Comparison of ENCODE assay signal across 1 cellular context in the genomic region with DNA sequence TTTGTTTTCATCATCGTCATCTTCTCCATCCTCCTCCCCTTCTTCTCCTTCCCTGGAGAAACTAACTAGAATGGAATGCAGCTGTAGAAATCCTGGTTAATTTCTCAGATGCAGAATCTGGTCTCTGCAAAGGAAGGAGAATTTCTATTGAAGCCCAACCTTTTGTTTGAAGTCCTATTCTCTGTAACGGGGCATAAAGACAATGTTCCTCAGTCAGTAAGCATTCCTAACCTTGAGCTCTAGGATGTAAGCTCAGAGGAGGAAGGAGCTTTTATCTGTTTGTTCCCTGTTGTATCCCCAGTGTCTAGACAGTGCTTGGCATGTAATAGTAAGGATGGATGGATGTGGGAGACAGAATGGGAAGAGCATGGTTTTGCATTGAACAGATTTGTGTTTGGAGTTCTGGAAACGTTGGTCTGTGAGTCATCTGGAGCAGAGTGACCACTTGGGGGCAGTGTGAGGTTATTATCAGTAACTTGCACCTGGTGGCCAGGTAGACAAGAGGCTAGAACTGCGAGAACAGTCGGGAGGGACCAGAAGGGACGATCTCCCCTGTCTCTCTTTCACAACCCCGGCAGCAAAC.
TF ChIP-seq lines count a peak whose summit lies in the region.

No MANE protein-coding gene starts in this region.

TF ChIP-seq in K562, 482 proteins besides CTCF, POLR2A, EP300 and RAD21 (continued from another document):
- TF ChIP-seq, protein P1, sequence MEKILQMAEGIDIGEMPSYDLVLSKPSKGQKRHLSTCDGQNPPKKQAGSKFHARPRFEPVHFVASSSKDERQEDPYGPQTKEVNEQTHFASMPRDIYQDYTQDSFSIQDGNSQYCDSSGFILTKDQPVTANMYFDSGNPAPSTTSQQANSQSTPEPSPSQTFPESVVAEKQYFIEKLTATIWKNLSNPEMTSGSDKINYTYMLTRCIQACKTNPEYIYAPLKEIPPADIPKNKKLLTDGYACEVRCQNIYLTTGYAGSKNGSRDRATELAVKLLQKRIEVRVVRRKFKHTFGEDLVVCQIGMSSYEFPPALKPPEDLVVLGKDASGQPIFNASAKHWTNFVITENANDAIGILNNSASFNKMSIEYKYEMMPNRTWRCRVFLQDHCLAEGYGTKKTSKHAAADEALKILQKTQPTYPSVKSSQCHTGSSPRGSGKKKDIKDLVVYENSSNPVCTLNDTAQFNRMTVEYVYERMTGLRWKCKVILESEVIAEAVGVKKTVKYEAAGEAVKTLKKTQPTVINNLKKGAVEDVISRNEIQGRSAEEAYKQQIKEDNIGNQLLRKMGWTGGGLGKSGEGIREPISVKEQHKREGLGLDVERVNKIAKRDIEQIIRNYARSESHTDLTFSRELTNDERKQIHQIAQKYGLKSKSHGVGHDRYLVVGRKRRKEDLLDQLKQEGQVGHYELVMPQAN (IDR thresholded peaks at IDR 0.05; ENCODE audit: borderline replicate concordance), result no peak
- TF ChIP-seq POU5F1 (IDR thresholded peaks at IDR 0.05; ENCODE audit: borderline replicate concordance, low read depth, low read length, partially characterized antibody) (no peak), XRCC4 (IDR thresholded peaks at IDR 0.05; ENCODE audit: extremely low read depth, insufficient read depth, insufficient read length) (no peak), TFAM (CRISPR knock-in tag; conservative IDR thresholded peaks at IDR 0.05) (no peak), KLF13 (tag; IDR thresholded peaks at IDR 0.05; ENCODE audit: borderline replicate concordance, low read depth) (no peak), POLR2AphosphoS5 (IDR thresholded peaks at IDR 0.05; ENCODE audit: control insufficient read depth, insufficient read depth, low read depth, low read length) (no peak), ATF3 (IDR thresholded peaks at IDR 0.05) (0 out of 2 replicates have a peak, but pooled peaks have one; percentile 23), ATF3 (CRISPR knock-in tag; conservative IDR thresholded peaks at IDR 0.05) (no peak), ZNF507 (tag; conservative IDR thresholded peaks at IDR 0.05) (no peak), HDAC6 (IDR thresholded peaks at IDR 0.05; ENCODE audit: low read depth, low read length) (no peak), RFX7 (CRISPR knock-in tag; IDR thresholded peaks at IDR 0.05) (no peak), JUND (IDR thresholded peaks at IDR 0.05; ENCODE audit: borderline replicate concordance, low read depth, low read length) (peak; percentile 64; the same call in 1 of the 2 replicates), JUND (tag; IDR thresholded peaks at IDR 0.05; ENCODE audit: borderline replicate concordance, low read depth, low read length) (peak; percentile 54; the same call in 2 of the 3 replicates), STAT5A (IDR thresholded peaks at IDR 0.05; ENCODE audit: borderline replicate concordance, low read length) (no peak), CREM (IDR thresholded peaks at IDR 0.05; ENCODE audit: low read depth) (peak; percentile 13; the same call in 1 of the 2 replicates), BRF1 (IDR thresholded peaks at IDR 0.05; ENCODE audit: borderline replicate concordance, extremely low read depth, insufficient read length) (no peak), SMC3 (conservative IDR thresholded peaks at IDR 0.05; ENCODE audit: insufficient read depth, low read depth, low read length) (0 out of 2 replicates have a peak, but pooled peaks have one; percentile 26), FOSL1 (tag; conservative IDR thresholded peaks at IDR 0.05) (peak; percentile 61), CSDE1 (IDR thresholded peaks at IDR 0.05) (no peak), NFE2 (IDR thresholded peaks at IDR 0.05; ENCODE audit: low read depth) (no peak)
- TF ChIP-seq, protein P2, sequence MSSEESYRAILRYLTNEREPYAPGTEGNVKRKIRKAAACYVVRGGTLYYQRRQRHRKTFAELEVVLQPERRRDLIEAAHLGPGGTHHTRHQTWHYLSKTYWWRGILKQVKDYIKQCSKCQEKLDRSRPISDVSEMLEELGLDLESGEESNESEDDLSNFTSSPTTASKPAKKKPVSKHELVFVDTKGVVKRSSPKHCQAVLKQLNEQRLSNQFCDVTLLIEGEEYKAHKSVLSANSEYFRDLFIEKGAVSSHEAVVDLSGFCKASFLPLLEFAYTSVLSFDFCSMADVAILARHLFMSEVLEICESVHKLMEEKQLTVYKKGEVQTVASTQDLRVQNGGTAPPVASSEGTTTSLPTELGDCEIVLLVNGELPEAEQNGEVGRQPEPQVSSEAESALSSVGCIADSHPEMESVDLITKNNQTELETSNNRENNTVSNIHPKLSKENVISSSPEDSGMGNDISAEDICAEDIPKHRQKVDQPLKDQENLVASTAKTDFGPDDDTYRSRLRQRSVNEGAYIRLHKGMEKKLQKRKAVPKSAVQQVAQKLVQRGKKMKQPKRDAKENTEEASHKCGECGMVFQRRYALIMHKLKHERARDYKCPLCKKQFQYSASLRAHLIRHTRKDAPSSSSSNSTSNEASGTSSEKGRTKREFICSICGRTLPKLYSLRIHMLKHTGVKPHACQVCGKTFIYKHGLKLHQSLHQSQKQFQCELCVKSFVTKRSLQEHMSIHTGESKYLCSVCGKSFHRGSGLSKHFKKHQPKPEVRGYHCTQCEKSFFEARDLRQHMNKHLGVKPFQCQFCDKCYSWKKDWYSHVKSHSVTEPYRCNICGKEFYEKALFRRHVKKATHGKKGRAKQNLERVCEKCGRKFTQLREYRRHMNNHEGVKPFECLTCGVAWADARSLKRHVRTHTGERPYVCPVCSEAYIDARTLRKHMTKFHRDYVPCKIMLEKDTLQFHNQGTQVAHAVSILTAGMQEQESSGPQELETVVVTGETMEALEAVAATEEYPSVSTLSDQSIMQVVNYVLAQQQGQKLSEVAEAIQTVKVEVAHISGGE (CRISPR knock-in tag; IDR thresholded peaks at IDR 0.05), result no peak
- TF ChIP-seq, protein P3, sequence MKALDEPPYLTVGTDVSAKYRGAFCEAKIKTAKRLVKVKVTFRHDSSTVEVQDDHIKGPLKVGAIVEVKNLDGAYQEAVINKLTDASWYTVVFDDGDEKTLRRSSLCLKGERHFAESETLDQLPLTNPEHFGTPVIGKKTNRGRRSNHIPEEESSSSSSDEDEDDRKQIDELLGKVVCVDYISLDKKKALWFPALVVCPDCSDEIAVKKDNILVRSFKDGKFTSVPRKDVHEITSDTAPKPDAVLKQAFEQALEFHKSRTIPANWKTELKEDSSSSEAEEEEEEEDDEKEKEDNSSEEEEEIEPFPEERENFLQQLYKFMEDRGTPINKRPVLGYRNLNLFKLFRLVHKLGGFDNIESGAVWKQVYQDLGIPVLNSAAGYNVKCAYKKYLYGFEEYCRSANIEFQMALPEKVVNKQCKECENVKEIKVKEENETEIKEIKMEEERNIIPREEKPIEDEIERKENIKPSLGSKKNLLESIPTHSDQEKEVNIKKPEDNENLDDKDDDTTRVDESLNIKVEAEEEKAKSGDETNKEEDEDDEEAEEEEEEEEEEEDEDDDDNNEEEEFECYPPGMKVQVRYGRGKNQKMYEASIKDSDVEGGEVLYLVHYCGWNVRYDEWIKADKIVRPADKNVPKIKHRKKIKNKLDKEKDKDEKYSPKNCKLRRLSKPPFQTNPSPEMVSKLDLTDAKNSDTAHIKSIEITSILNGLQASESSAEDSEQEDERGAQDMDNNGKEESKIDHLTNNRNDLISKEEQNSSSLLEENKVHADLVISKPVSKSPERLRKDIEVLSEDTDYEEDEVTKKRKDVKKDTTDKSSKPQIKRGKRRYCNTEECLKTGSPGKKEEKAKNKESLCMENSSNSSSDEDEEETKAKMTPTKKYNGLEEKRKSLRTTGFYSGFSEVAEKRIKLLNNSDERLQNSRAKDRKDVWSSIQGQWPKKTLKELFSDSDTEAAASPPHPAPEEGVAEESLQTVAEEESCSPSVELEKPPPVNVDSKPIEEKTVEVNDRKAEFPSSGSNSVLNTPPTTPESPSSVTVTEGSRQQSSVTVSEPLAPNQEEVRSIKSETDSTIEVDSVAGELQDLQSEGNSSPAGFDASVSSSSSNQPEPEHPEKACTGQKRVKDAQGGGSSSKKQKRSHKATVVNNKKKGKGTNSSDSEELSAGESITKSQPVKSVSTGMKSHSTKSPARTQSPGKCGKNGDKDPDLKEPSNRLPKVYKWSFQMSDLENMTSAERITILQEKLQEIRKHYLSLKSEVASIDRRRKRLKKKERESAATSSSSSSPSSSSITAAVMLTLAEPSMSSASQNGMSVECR (CRISPR knock-in tag; IDR thresholded peaks at IDR 0.05), result no peak
TF ChIP-seq in K562: peak in this region for 8.
